In genomic region chr10:25083546-25084111, GRCh38 we compare ENCODE assay signal across 15 cellular contexts.
"Had no signal": no experiment of that assay in that cellular context is flagged by ENCODE, and none has a peak within 500 bp of the region (broad histone marks: within the 10 kb centered on the region; RNA-seq: fewer than 3 reads in every experiment).

No MANE protein-coding gene starts in this region.

- H3K36me3 ChIP-seq: brain microvascular endothelial cell, gastrocnemius medialis, ovary, transverse colon had no signal

- H3K4me3 ChIP-seq: gastrocnemius medialis, ovary, transverse colon had no signal

- H3K27me3 ChIP-seq: brain microvascular endothelial cell, gastrocnemius medialis, ovary, transverse colon had no signal

- H3K27ac ChIP-seq: brain microvascular endothelial cell, gastrocnemius medialis, ovary, transverse colon had no signal

- H3K4me1 ChIP-seq: gastrocnemius medialis had no signal

- DNase-seq: activated B cell treated with CpG ODN at 0.5 μM for 24 hours; activated CD4-positive, alpha-beta T cell treated with anti-CD3 and anti-CD28 coated beads, Interleukin-2, amount 10 ng/mL, durations not matched to agents 24 days and 14 days; activated CD8-positive, alpha-beta memory T cell treated with anti-CD3 and anti-CD28 coated beads, Interleukin-2, amount 50 U/mL, for 48 hours; activated naive CD4-positive, alpha-beta T cell; activated naive CD8-positive, alpha-beta T cell treated with anti-CD3 and anti-CD28 coated beads, Interleukin-2, amount 10 ng/mL, durations not matched to agents 7 days and 5 days; brain microvascular endothelial cell; cerebellar nuclear complex; effector memory CD4-positive, alpha-beta T cell; gastrocnemius medialis; nephron progenitor cell; ovary; stimulated activated CD4-positive, alpha-beta T cell treated with anti-CD3 and anti-CD28 coated beads, Interleukin-12 subunit alpha, Interleukin-12 subunit beta, amount 100 ng/mL, for 4 hours; stimulated activated CD4-positive, alpha-beta T cell treated with anti-CD3 and anti-CD28 coated beads, Interleukin-2, amount 100 ng/mL, for 24 hours; transverse colon had no signal

- ATAC-seq: gastrocnemius medialis; stimulated activated effector memory CD8-positive, alpha-beta T cell treated with anti-CD3 and anti-CD28 coated beads, Interleukin-12 subunit alpha, Interleukin-12 subunit beta, amount 100 ng/mL, for 72 hours had no signal

- H3K9me3 ChIP-seq: gastrocnemius medialis, ovary, transverse colon had no signal
